27 cellular contexts compared by ENCODE assay signal in genomic region chr4:8045909-8046308, GRCh38.
DNase-seq lines count a peak whose midpoint lies in the region; ATAC-seq, FAIRE-seq and TF ChIP-seq lines count a peak whose summit lies in the region.
"Had no signal": no experiment of that assay in that cellular context is flagged by ENCODE, and none has a peak within 500 bp of the region (broad histone marks: within the 10 kb centered on the region; RNA-seq: fewer than 3 reads in every experiment).

No MANE protein-coding gene starts in this region.

- 95% methylated on average over 7 of the region's 7 CpGs; no CpG with 5 or more reads in 1 of the 2 experiments for WGBS in H1 (ENCODE audit: extremely low coverage in 1 of 2, insufficient coverage in 1 of 2, insufficient read length in 1 of 2, insufficient replicate concordance in 2 of 2, low coverage in 1 of 2, low lambda C conversion rate in 2 of 2, missing lambda C conversion rate in 1 of 2), 2 experiments

- no peaks in the 10 kb centered on the region for H3K36me3 ChIP-seq in H1 (ENCODE audit: control insufficient read depth in 2 of 4, insufficient read depth in 4 of 4, low read length in 3 of 4)
- H3K36me3 ChIP-seq: colonic mucosa, Peyer's patch, SJCRH30, thyroid gland had no signal

- H3K79me2 ChIP-seq in H1 (ENCODE audit: control insufficient read depth in 1 of 2, insufficient read depth in 2 of 2, low read length in 2 of 2), result no peaks in the 10 kb centered on the region

- peak overlapping the region; percentile 61; the same call in 1 of the 2 replicates for H2BK15ac ChIP-seq in H1 (ENCODE audit: low read length)

- H3K79me1 ChIP-seq in H1 (ENCODE audit: low read depth, low read length), result no peaks in the 10 kb centered on the region

- ATAC-seq in GM18858 (IDR thresholded peaks at IDR 0.05; ENCODE audit: unreplicated experiment), result no peak
- ATAC-seq: activated naive CD4-positive, alpha-beta T cell treated with anti-CD3 and anti-CD28 coated beads, Interleukin-2, amount 50 U/mL, for 72 hours; HepG2; naive thymus-derived CD4-positive, alpha-beta T cell; stimulated activated naive CD8-positive, alpha-beta T cell treated with anti-CD3 and anti-CD28 coated beads, Interleukin-15, amount 100 ng/mL, for 72 hours had no signal

- no peak overlapping the region for H3K56ac ChIP-seq in H1 (replicated peaks; ENCODE audit: insufficient read length, low read depth, low read length)

- no peak overlapping the region for H2BK120ac ChIP-seq in H1 (replicated peaks; ENCODE audit: low read depth, low read length)

- no peak for FAIRE-seq in H1 (lab: Jason Lieb, UNC)
- FAIRE-seq in urothelium cell line (lab: Jason Lieb, UNC), result no peak
- FAIRE-seq: A549, HepG2, kidney had no signal

- H3K4me3 ChIP-seq in H1 (ENCODE audit: extremely low read depth in 1 of 4, insufficient read depth in 2 of 4, low read depth in 3 of 4, low read length in 4 of 4), result no peak overlapping the region
- H3K4me3 ChIP-seq: A549, colonic mucosa, GM23248, Peyer's patch, SJCRH30, thyroid gland had no signal

- no peak overlapping the region for H3K14ac ChIP-seq in H1 (ENCODE audit: insufficient read length)

- H3K27ac ChIP-seq in H1 (ENCODE audit: low read depth, low read length), result no peak overlapping the region; the same call in 1 of the 2 replicates
- H3K27ac ChIP-seq: A549, colonic mucosa, GM23248, Peyer's patch, SJCRH30, thyroid gland had no signal

- no peak overlapping the region for H4K5ac ChIP-seq in H1 (ENCODE audit: insufficient read length, low read depth, low read length)

- H4K91ac ChIP-seq in H1 (replicated peaks; ENCODE audit: insufficient read length, low read length), result peak overlapping the region; percentile 52

- no peak overlapping the region for H3K4ac ChIP-seq in H1 (replicated peaks; ENCODE audit: insufficient read length, low read depth, low read length)

- H3K27me3 ChIP-seq in H1 (replicated peaks in 1 of 4; ENCODE audit: control insufficient read depth in 3 of 4, extremely low read depth in 1 of 4, insufficient read depth in 3 of 4, low read length in 3 of 4), result no peaks in the 10 kb centered on the region
- H3K27me3 ChIP-seq: colonic mucosa, Peyer's patch, thyroid gland had no signal

- H3K18ac ChIP-seq in H1 (ENCODE audit: extremely low read depth, low read length), result no peak overlapping the region

- H3K9me3 ChIP-seq in H1 (ENCODE audit: insufficient read depth in 2 of 2, low read depth in 1 of 2, low read length in 1 of 2), result no peaks in the 10 kb centered on the region
- H3K9me3 ChIP-seq: A549, colonic mucosa, Peyer's patch, SJCRH30, thyroid gland had no signal

- H2AK5ac ChIP-seq in H1 (ENCODE audit: low read depth, low read length), result peak overlapping the region; percentile 47; the same call in 1 of the 2 replicates

- POLR2A ChIA-PET in H1 (lab: Charles Lee; ENCODE audit: partially characterized antibody), result no interaction called here

- H4K8ac ChIP-seq in H1 (ENCODE audit: extremely low read depth, insufficient read depth, low read length), result no peak overlapping the region

- H2AFZ ChIP-seq in H1 (ENCODE audit: low read length), result no peak overlapping the region
- H2AFZ ChIP-seq: GM23248 had no signal

- H4K20me1 ChIP-seq in H1 (replicated peaks in 1 of 2; ENCODE audit: control insufficient read depth in 1 of 2, insufficient read depth in 2 of 2, low read length in 2 of 2), result no peaks in the 10 kb centered on the region

- no peak overlapping the region for H3K4me2 ChIP-seq in H1 (ENCODE audit: insufficient read depth in 1 of 2, low read depth in 2 of 2, low read length in 2 of 2)
- H3K4me2 ChIP-seq: A549 had no signal

- DNase-seq in NCI-H345 (lab: John Stamatoyannopoulos, UW), result peak; percentile 31
- DNase-seq in NCI-H345 treated with DMSO at 0.1 percent for 48 hours (lab: John Stamatoyannopoulos, UW; ENCODE audit: unreplicated experiment), result no peak
- peak; percentile 96 for DNase-seq in NCI-H748 (lab: John Stamatoyannopoulos, UW; ENCODE audit: unreplicated experiment)
- DNase-seq in H1 (ENCODE audit: low read depth in 1 of 2, low spot score in 2 of 2), result no peak
- DNase-seq in NCI-H1105 (lab: John Stamatoyannopoulos, UW), result no peak
- no peak for DNase-seq in HCEC 1CT
- no peak for DNase-seq in urothelium cell line (ENCODE audit: low spot score)
- DNase-seq: activated CD4-positive, alpha-beta memory T cell treated with anti-CD3 and anti-CD28 coated beads for 36 hours; activated CD8-positive, alpha-beta memory T cell treated with anti-CD3 and anti-CD28 coated beads, Interleukin-2, amount 50 U/mL, for 4 hours; anterior cingulate cortex; CD8-positive, alpha-beta memory T cell; colonic mucosa; effector CD8-positive, alpha-beta T cell; GM23248; head of caudate nucleus; Karpas-422; kidney; naive thymus-derived CD4-positive, alpha-beta T cell; NCI-H1694 treated with DMSO at 0.1 percent for 48 hours; Peyer's patch; SJCRH30; stimulated activated naive CD8-positive, alpha-beta T cell treated with anti-CD3 and anti-CD28 coated beads, Interleukin-15, amount 100 ng/mL, for 72 hours; thyroid gland had no signal

- no peak overlapping the region for H2BK12ac ChIP-seq in H1 (ENCODE audit: low read depth, low read length)

- peaks cover 6 to 31% (median 24%) of the 10 kb centered on the region in 4 experiments for H3K4me1 ChIP-seq in H1 (replicated peaks in 1 of 4; ENCODE audit: control insufficient read depth in 3 of 4, insufficient read depth in 4 of 4, low read length in 3 of 4)
- H3K4me1 ChIP-seq: A549, colonic mucosa, Peyer's patch had no signal

- no peak overlapping the region for H2BK20ac ChIP-seq in H1 (ENCODE audit: low read length)

- no peaks in the 10 kb centered on the region for H3K23me2 ChIP-seq in H1 (ENCODE audit: low read depth, low read length)

- CTCF ChIA-PET in H1 (lab: Charles Lee; ENCODE audit: partially characterized antibody), result interaction anchor here (0.7 to 2.1 kb wide), 12 partner anchors 10 to 365 kb away, joined by 3 to 8 read pairs (median 3); no protein-coding TSS in a partner anchor

- TF ChIP-seq POLR2A in H1 (IDR thresholded peaks at IDR 0.05; ENCODE audit: control extremely low read depth in 1 of 2, low read depth in 2 of 2, low read length in 2 of 2), result no peak

- H3K23ac ChIP-seq in H1 (ENCODE audit: insufficient read length), result no peak overlapping the region

- no peak for TF ChIP-seq EP300 in H1 (IDR thresholded peaks at IDR 0.05; ENCODE audit: borderline replicate concordance in 1 of 2, low read depth in 2 of 2, low read length in 2 of 2)

- peak in 2 of 3 experiments; percentile 12 to 26; a peak in 1 of 4 replicates for TF ChIP-seq CTCF in H1 (IDR thresholded peaks at IDR 0.05; ENCODE audit: control extremely low read depth in 1 of 3, insufficient read depth in 1 of 3, low read depth in 1 of 3, low read length in 3 of 3)

- H2BK5ac ChIP-seq in H1 (ENCODE audit: low read depth, low read length), result no peak overlapping the region

- H3K9ac ChIP-seq in H1 (replicated peaks in 1 of 4; ENCODE audit: extremely low read depth in 1 of 4, low read depth in 3 of 4, low read length in 3 of 4), result no peak overlapping the region
- H3K9ac ChIP-seq: GM23248 had no signal

- TF ChIP-seq RAD21 in H1 (IDR thresholded peaks at IDR 0.05 in 1 of 2, conservative IDR thresholded peaks at IDR 0.05 in 1 of 2; ENCODE audit: low read depth in 2 of 2, low read length in 2 of 2), result peak; percentile 31 to 44; a peak in 3 of 4 replicates

TF ChIP-seq in H1, 55 proteins besides CTCF, POLR2A, EP300 and RAD21:
- TF ChIP-seq, protein P1, sequence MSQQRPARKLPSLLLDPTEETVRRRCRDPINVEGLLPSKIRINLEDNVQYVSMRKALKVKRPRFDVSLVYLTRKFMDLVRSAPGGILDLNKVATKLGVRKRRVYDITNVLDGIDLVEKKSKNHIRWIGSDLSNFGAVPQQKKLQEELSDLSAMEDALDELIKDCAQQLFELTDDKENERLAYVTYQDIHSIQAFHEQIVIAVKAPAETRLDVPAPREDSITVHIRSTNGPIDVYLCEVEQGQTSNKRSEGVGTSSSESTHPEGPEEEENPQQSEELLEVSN (IDR thresholded peaks at IDR 0.05), result no peak
- TF ChIP-seq SIRT6 (IDR thresholded peaks at IDR 0.05; ENCODE audit: low read length), result no peak
- TF ChIP-seq SUZ12 (IDR thresholded peaks at IDR 0.05; ENCODE audit: low read length), result no peak
- TF ChIP-seq HDAC2 (IDR thresholded peaks at IDR 0.05; ENCODE audit: borderline replicate concordance in 1 of 2, low read depth in 2 of 2, low read length in 2 of 2), result no peak
- TF ChIP-seq GABPA (IDR thresholded peaks at IDR 0.05; ENCODE audit: borderline replicate concordance, insufficient read depth, low read length), result no peak
- no peak for TF ChIP-seq KDM4A (IDR thresholded peaks at IDR 0.05; ENCODE audit: low read depth, low read length, severe bottlenecking)
- TF ChIP-seq, protein P2, sequence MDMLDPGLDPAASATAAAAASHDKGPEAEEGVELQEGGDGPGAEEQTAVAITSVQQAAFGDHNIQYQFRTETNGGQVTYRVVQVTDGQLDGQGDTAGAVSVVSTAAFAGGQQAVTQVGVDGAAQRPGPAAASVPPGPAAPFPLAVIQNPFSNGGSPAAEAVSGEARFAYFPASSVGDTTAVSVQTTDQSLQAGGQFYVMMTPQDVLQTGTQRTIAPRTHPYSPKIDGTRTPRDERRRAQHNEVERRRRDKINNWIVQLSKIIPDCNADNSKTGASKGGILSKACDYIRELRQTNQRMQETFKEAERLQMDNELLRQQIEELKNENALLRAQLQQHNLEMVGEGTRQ (IDR thresholded peaks at IDR 0.05; ENCODE audit: low read length), result no peak
- TF ChIP-seq SP2 (IDR thresholded peaks at IDR 0.05; ENCODE audit: low read length), result no peak
- no peak for TF ChIP-seq MAFK (IDR thresholded peaks at IDR 0.05; ENCODE audit: low read depth, low read length)
- TF ChIP-seq MAX (IDR thresholded peaks at IDR 0.05), result no peak
- TF ChIP-seq CTBP2 (IDR thresholded peaks at IDR 0.05; ENCODE audit: borderline replicate concordance, insufficient read depth, insufficient read length, low read length), result no peak
- no peak for TF ChIP-seq EZH2 (IDR thresholded peaks at IDR 0.05; ENCODE audit: low read depth, low read length, severe bottlenecking)
- no peak for TF ChIP-seq CHD1 (IDR thresholded peaks at IDR 0.05; ENCODE audit: low read depth, low read length)
- no peak for TF ChIP-seq TCF12 (IDR thresholded peaks at IDR 0.05; ENCODE audit: low read depth, low read length)

Comparison
In these comparisons a context has a peak if more than half of its experiments do, and no peak if none do; other contexts are left out.
1. DNase-seq: peak in NCI-H345 (single experiment) and NCI-H748 (single experiment); none in NCI-H345 treated with DMSO at 0.1 percent for 48 hours (single experiment), H1 (0 of 2), NCI-H1105 (single experiment), HCEC 1CT (single experiment) and urothelium cell line (single experiment).